ENCODE assay signal across 8 cellular contexts in the genomic region with DNA sequence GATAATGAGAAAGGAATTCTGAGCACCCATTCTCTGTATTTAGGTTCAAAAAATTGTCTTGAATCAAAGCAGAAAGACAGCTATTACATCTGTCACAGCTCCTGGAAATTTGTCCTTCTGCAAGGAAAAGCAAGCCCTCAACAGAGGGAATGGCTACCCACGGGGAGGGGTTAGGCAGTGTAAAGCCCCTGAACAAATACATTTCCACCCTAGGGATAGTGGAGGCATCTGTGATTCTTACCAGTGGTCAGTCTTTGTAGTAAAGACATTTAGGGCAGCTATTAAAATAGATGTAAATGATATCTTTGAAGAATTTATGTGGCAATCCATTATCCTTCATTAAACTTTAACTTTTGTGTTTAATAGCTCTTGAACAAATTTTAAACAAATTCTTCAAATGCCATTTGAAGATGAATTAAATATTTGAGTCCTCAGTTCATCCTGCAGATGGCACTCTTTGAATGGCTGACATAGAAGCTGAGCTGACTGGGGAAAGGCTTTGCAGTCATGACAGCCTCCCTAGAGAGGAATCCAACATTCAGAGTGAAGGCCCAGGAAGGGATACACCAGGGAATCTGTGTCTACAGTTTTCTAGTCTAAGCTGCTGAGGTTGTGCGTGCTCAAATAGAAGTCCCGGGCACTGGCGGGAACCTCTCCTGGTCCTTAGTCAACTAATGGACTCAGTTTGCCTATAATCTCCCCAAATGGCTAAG.
DNase-seq lines count a peak whose midpoint lies in the region; ATAC-seq, FAIRE-seq and TF ChIP-seq lines count a peak whose summit lies in the region.

No MANE protein-coding gene starts in this region.

- H3K9me3 ChIP-seq in astrocyte (ENCODE audit: insufficient read depth, low read depth, low read length) (no peaks in the 10 kb centered on the region), hepatocyte (ENCODE audit: low read depth) (no peaks in the 10 kb centered on the region)

- H3K4me1 ChIP-seq in astrocyte (ENCODE audit: insufficient read depth, low read length) (no peaks in the 10 kb centered on the region), hepatocyte (ENCODE audit: insufficient read depth) (peaks cover 3% of the 10 kb centered on the region)

- H3K36me3 ChIP-seq in astrocyte (ENCODE audit: insufficient read depth, low read length) (no peaks in the 10 kb centered on the region), hepatocyte (replicated peaks; ENCODE audit: insufficient read depth, low read depth) (no peaks in the 10 kb centered on the region)

- TF ChIP-seq CTCF in astrocyte (IDR thresholded peaks at IDR 0.05; ENCODE audit: insufficient read depth, low read depth, low read length) (peak; percentile 65), hepatocyte (IDR thresholded peaks at IDR 0.05; ENCODE audit: poor library complexity) (peak; percentile 76)

- H3K27me3 Mint-ChIP-seq in astrocyte (ENCODE audit: low read depth, unreplicated experiment) = peaks cover 6% of the 10 kb centered on the region

- peaks cover 1% of the 10 kb centered on the region for H3K4me1 Mint-ChIP-seq in astrocyte (ENCODE audit: low read depth, unreplicated experiment)

- H2AFZ ChIP-seq in astrocyte (ENCODE audit: low read depth, low read length) (no peak overlapping the region), hepatocyte (no peak overlapping the region)

- WGBS in hepatocyte (ENCODE audit: low lambda C conversion rate, missing lambda C conversion rate) = 36% methylated on average over 4 of the region's 4 CpGs

- FAIRE-seq in astrocyte (lab: Jason Lieb, UNC) = peak; percentile 84

- H3K4me3 Mint-ChIP-seq in astrocyte (ENCODE audit: unreplicated experiment) = no peak overlapping the region

- H3K79me2 ChIP-seq in astrocyte (ENCODE audit: insufficient read depth, low read length) = no peaks in the 10 kb centered on the region
- no peaks in the 10 kb centered on the region for H3K79me2 ChIP-seq in hepatocyte

- DNase-seq in Right ventricle myocardium inferior (ENCODE audit: missing footprints) (no peak), cardiac septum (ENCODE audit: low spot score) (no peak), NCI-H2081 treated with DMSO at 0.1 percent for 48 hours (lab: John Stamatoyannopoulos, UW) (peak; percentile 81), astrocyte (ENCODE audit: low read depth) (peak; percentile 58), hepatocyte (ENCODE audit: low spot score) (peak; percentile 81), superior temporal gyrus (ENCODE audit: extremely low spot score) (peak; percentile 87)

- intact Hi-C loops in Right ventricle myocardium inferior (cut with DNase I) (loop anchor here (1.0 to 2.0 kb wide), 3 partner anchors 117 to 207 kb away; no protein-coding TSS in a partner anchor), cardiac septum (cut with DNase I) (loop anchor here (1.0 to 5.0 kb wide), 2 partner anchors 117 to 201 kb away; no protein-coding TSS in a partner anchor)

- ATAC-seq in Right ventricle myocardium inferior = peak; percentile 60
- ATAC-seq in HG03378 (IDR thresholded peaks at IDR 0.05; ENCODE audit: unreplicated experiment) = no peak
- no peak for ATAC-seq in GM21423 (IDR thresholded peaks at IDR 0.05; ENCODE audit: unreplicated experiment)

- H3K9me3 Mint-ChIP-seq in astrocyte (ENCODE audit: unreplicated experiment) = no peaks in the 10 kb centered on the region

- H3K27ac ChIP-seq in astrocyte (ENCODE audit: low read depth, low read length) (no peak overlapping the region), hepatocyte (peak overlapping the region; percentile 25)

- H3K27ac Mint-ChIP-seq in astrocyte (ENCODE audit: unreplicated experiment) = peak overlapping the region; percentile 67

- H4K20me1 ChIP-seq in astrocyte (ENCODE audit: insufficient read depth, low read length) = no peaks in the 10 kb centered on the region
- no peaks in the 10 kb centered on the region for H4K20me1 ChIP-seq in hepatocyte (ENCODE audit: insufficient read depth, poor library complexity, severe bottlenecking)

- no peak overlapping the region for H3K4me3 ChIP-seq in astrocyte (ENCODE audit: insufficient read depth, low read depth, low read length)
- no peak overlapping the region for H3K4me3 ChIP-seq in hepatocyte

- peaks cover 7% of the 10 kb centered on the region for H3K36me3 Mint-ChIP-seq in astrocyte (ENCODE audit: low read depth, unreplicated experiment)

- H3K27me3 ChIP-seq in astrocyte (ENCODE audit: insufficient read depth, low read length) (no peaks in the 10 kb centered on the region), hepatocyte (no peaks in the 10 kb centered on the region)

- no peaks in the 10 kb centered on the region for H3K9me2 ChIP-seq in hepatocyte (replicated peaks; ENCODE audit: insufficient read depth)

- no peak overlapping the region for H3K9ac ChIP-seq in astrocyte (ENCODE audit: low read length)

- H3K4me2 ChIP-seq in astrocyte (ENCODE audit: low read length) = no peak overlapping the region
- no peak overlapping the region for H3K4me2 ChIP-seq in hepatocyte

Comparison
In these comparisons a context has a peak if more than half of its experiments do, and no peak if none do; other contexts are left out.
1. DNase-seq: peak in NCI-H2081 treated with DMSO at 0.1 percent for 48 hours (single experiment), astrocyte (single experiment), hepatocyte (single experiment) and superior temporal gyrus (single experiment); none in Right ventricle myocardium inferior (single experiment) and cardiac septum (single experiment).